In genomic region chr1:100622037-100622436, GRCh38 we compare ENCODE assay signal across 9 cellular contexts.
DNase-seq lines count a peak whose midpoint lies in the region; ATAC-seq, FAIRE-seq and TF ChIP-seq lines count a peak whose summit lies in the region.
"Had no signal": no experiment of that assay in that cellular context is flagged by ENCODE, and none has a peak within 500 bp of the region (broad histone marks: within the 10 kb centered on the region; RNA-seq: fewer than 3 reads in every experiment).

No MANE protein-coding gene starts in this region.

- no peak overlapping the region for H2BK12ac ChIP-seq in H1 (ENCODE audit: low read depth, low read length)

- 43 to 100% methylated on average over 1 of the region's 1 CpG for WGBS in H1 (ENCODE audit: extremely low coverage in 1 of 2, insufficient coverage in 1 of 2, insufficient read length in 1 of 2, insufficient replicate concordance in 2 of 2, low coverage in 1 of 2, low lambda C conversion rate in 2 of 2, missing lambda C conversion rate in 1 of 2), 2 experiments

- DNase-seq in BJ (ENCODE audit: low read depth) (peak; percentile 93), Karpas-422 (peak; percentile 34), H1 (ENCODE audit: low read depth in 1 of 2, low spot score in 2 of 2) (no peak), mucosa of descending colon (no peak), NCI-H1048 (lab: John Stamatoyannopoulos, UW) (no peak), GM12891 (ENCODE audit: insufficient read length, low spot score) (no peak), NCI-H1417 treated with DMSO at 0.1 percent for 48 hours (lab: John Stamatoyannopoulos, UW) (no peak)
- DNase-seq: activated CD4-positive, alpha-beta T cell treated with anti-CD3 and anti-CD28 coated beads, Interleukin-2, amount 10 ng/mL, durations not matched to agents 7 days and 5 days had no signal

- FAIRE-seq in H1 (lab: Jason Lieb, UNC), result peak; percentile 80
- no peak for FAIRE-seq in GM12891 (lab: Jason Lieb, UNC)

- H3K27me3 ChIP-seq in BJ (ENCODE audit: control insufficient read depth, insufficient read depth, low read length) (no peaks in the 10 kb centered on the region), Karpas-422 (ENCODE audit: low read length) (no peaks in the 10 kb centered on the region), H1 (replicated peaks in 1 of 4; ENCODE audit: control insufficient read depth in 3 of 4, extremely low read depth in 1 of 4, insufficient read depth in 3 of 4, low read length in 3 of 4) (no peaks in the 10 kb centered on the region)

- CTCF ChIA-PET in BJ (lab: Yijun Ruan, JAX), result interaction anchor here (1.8 kb wide), 3 partner anchors 10 to 246 kb away, joined by 6 to 7 read pairs (median 6); no protein-coding TSS in a partner anchor
- CTCF ChIA-PET in H1 (lab: Charles Lee; ENCODE audit: partially characterized antibody), result interaction anchor here (0.6 to 1.4 kb wide), 2 partner anchors 24 to 242 kb away, joined by 3 to 4 read pairs; no protein-coding TSS in a partner anchor

- no peak overlapping the region for H3K4ac ChIP-seq in H1 (replicated peaks; ENCODE audit: insufficient read length, low read depth, low read length)

- ATAC-seq in mucosa of descending colon (peak; percentile 44), GM19455 (IDR thresholded peaks at IDR 0.05; ENCODE audit: unreplicated experiment) (no peak)

- H2AFZ ChIP-seq in Karpas-422 (ENCODE audit: low read length) (no peak overlapping the region), H1 (ENCODE audit: low read length) (peak overlapping the region; percentile 95; the same call in 1 of the 2 replicates)

- no peak overlapping the region for H2BK20ac ChIP-seq in H1 (ENCODE audit: low read length)

- no peak overlapping the region for H3K23ac ChIP-seq in H1 (ENCODE audit: insufficient read length)

- no peak overlapping the region for H4K91ac ChIP-seq in H1 (replicated peaks; ENCODE audit: insufficient read length, low read length)

- H3K9ac ChIP-seq in Karpas-422 (ENCODE audit: low read length), result no peak overlapping the region
- H3K9ac ChIP-seq in H1 (replicated peaks in 1 of 4; ENCODE audit: extremely low read depth in 1 of 4, low read depth in 3 of 4, low read length in 3 of 4), result no peak overlapping the region

- H3K4me1 ChIP-seq in Karpas-422 (ENCODE audit: low read length) (no peaks in the 10 kb centered on the region), H1 (replicated peaks in 1 of 4; ENCODE audit: control insufficient read depth in 3 of 4, insufficient read depth in 4 of 4, low read length in 3 of 4) (peaks cover 0 to 7% (median 1%) of the 10 kb centered on the region in 4 experiments; a peak in 1 of 7 replicates), mucosa of descending colon (ENCODE audit: low read depth) (no peaks in the 10 kb centered on the region)

- POLR2A ChIA-PET in BJ (lab: Charles Lee), result no interaction called here
- POLR2A ChIA-PET in H1 (lab: Charles Lee; ENCODE audit: partially characterized antibody), result no interaction called here

- TF ChIP-seq CTCF in BJ (IDR thresholded peaks at IDR 0.05; ENCODE audit: insufficient read depth, low read depth, low read length) (no peak), H1 (IDR thresholded peaks at IDR 0.05; ENCODE audit: control extremely low read depth in 1 of 3, insufficient read depth in 1 of 3, low read depth in 1 of 3, low read length in 3 of 3) (no peak), mucosa of descending colon (IDR thresholded peaks at IDR 0.05) (no peak)

- no peak overlapping the region for H2BK15ac ChIP-seq in H1 (ENCODE audit: low read length)

- H4K20me1 ChIP-seq in Karpas-422 (ENCODE audit: insufficient read depth, low read depth, low read length) (no peaks in the 10 kb centered on the region), H1 (replicated peaks in 1 of 2; ENCODE audit: control insufficient read depth in 1 of 2, insufficient read depth in 2 of 2, low read length in 2 of 2) (no peaks in the 10 kb centered on the region)

- no peak overlapping the region for H3K4me3 ChIP-seq in BJ (ENCODE audit: low read depth, low read length)
- no peak overlapping the region for H3K4me3 ChIP-seq in Karpas-422 (ENCODE audit: low read length)
- H3K4me3 ChIP-seq in H1 (ENCODE audit: extremely low read depth in 1 of 4, insufficient read depth in 2 of 4, low read depth in 3 of 4, low read length in 4 of 4), result no peak overlapping the region
- no peak overlapping the region for H3K4me3 ChIP-seq in mucosa of descending colon

- H3K36me3 ChIP-seq in BJ (ENCODE audit: control insufficient read depth, insufficient read depth, low read length), result no peaks in the 10 kb centered on the region
- H3K36me3 ChIP-seq in Karpas-422 (ENCODE audit: insufficient read depth, low read length), result no peaks in the 10 kb centered on the region
- no peaks in the 10 kb centered on the region for H3K36me3 ChIP-seq in H1 (ENCODE audit: control insufficient read depth in 2 of 4, insufficient read depth in 4 of 4, low read length in 3 of 4)
- no peaks in the 10 kb centered on the region for H3K36me3 ChIP-seq in mucosa of descending colon (ENCODE audit: low read depth)

- no peak overlapping the region for H3K14ac ChIP-seq in H1 (ENCODE audit: insufficient read length)

- H3K9me2 ChIP-seq in Karpas-422 (replicated peaks; ENCODE audit: insufficient read depth, low read length), result no peaks in the 10 kb centered on the region

- intact Hi-C loops in mucosa of descending colon (cut with DNase I, micrococcal nuclease), result no loop called here

- H3K56ac ChIP-seq in H1 (replicated peaks; ENCODE audit: insufficient read length, low read depth, low read length), result no peak overlapping the region

- H3K79me2 ChIP-seq in Karpas-422 (ENCODE audit: low read length) (no peaks in the 10 kb centered on the region), H1 (ENCODE audit: control insufficient read depth in 1 of 2, insufficient read depth in 2 of 2, low read length in 2 of 2) (no peaks in the 10 kb centered on the region)

- no peak overlapping the region for H2BK5ac ChIP-seq in H1 (ENCODE audit: low read depth, low read length)

- no peak overlapping the region for H2BK120ac ChIP-seq in H1 (replicated peaks; ENCODE audit: low read depth, low read length)

- H3K27ac ChIP-seq in Karpas-422 (ENCODE audit: low read length), result no peak overlapping the region
- no peak overlapping the region for H3K27ac ChIP-seq in H1 (ENCODE audit: low read depth, low read length)

- H4K8ac ChIP-seq in H1 (ENCODE audit: extremely low read depth, insufficient read depth, low read length), result no peak overlapping the region

- H3K4me2 ChIP-seq in Karpas-422 (ENCODE audit: low read depth, low read length, poor library complexity, severe bottlenecking) (no peak overlapping the region), H1 (ENCODE audit: insufficient read depth in 1 of 2, low read depth in 2 of 2, low read length in 2 of 2) (no peak overlapping the region)

- TF ChIP-seq POLR2A in H1 (IDR thresholded peaks at IDR 0.05; ENCODE audit: control extremely low read depth in 1 of 2, low read depth in 2 of 2, low read length in 2 of 2) (no peak), GM12891 (IDR thresholded peaks at IDR 0.05; ENCODE audit: low read depth, low read length) (no peak)

- no peaks in the 10 kb centered on the region for H3K79me1 ChIP-seq in H1 (ENCODE audit: low read depth, low read length)

- no peak overlapping the region for H4K5ac ChIP-seq in H1 (ENCODE audit: insufficient read length, low read depth, low read length)

- H3K9me3 ChIP-seq in Karpas-422 (ENCODE audit: low read length) (no peaks in the 10 kb centered on the region), H1 (ENCODE audit: insufficient read depth in 2 of 2, low read depth in 1 of 2, low read length in 1 of 2) (no peaks in the 10 kb centered on the region), mucosa of descending colon (no peaks in the 10 kb centered on the region)

- H3K18ac ChIP-seq in H1 (ENCODE audit: extremely low read depth, low read length), result no peak overlapping the region

- TF ChIP-seq RAD21 in H1 (IDR thresholded peaks at IDR 0.05 in 1 of 2, conservative IDR thresholded peaks at IDR 0.05 in 1 of 2; ENCODE audit: low read depth in 2 of 2, low read length in 2 of 2), result no peak

- TF ChIP-seq EP300 in H1 (IDR thresholded peaks at IDR 0.05; ENCODE audit: borderline replicate concordance in 1 of 2, low read depth in 2 of 2, low read length in 2 of 2), result no peak

- no peak overlapping the region for H2AK5ac ChIP-seq in H1 (ENCODE audit: low read depth, low read length)

- no peaks in the 10 kb centered on the region; the same call in 1 of the 2 replicates for H3K23me2 ChIP-seq in H1 (ENCODE audit: low read depth, low read length)

TF ChIP-seq in H1, 55 proteins besides CTCF, POLR2A, EP300 and RAD21:
- TF ChIP-seq CEBPB (IDR thresholded peaks at IDR 0.05; ENCODE audit: low read depth, low read length) (peak; percentile 85), CBX8 (IDR thresholded peaks at IDR 0.05; ENCODE audit: borderline replicate concordance, low read depth, low read length) (no peak)
TF ChIP-seq in H1: peak in this region for 1.

TF ChIP-seq in GM12891, 5 proteins besides CTCF, POLR2A, EP300 and RAD21:
- TF ChIP-seq SPI1 (IDR thresholded peaks at IDR 0.05; ENCODE audit: low read depth, low read length) (no peak), TAF1 (IDR thresholded peaks at IDR 0.05; ENCODE audit: low read depth, low read length) (no peak), POLR2AphosphoS5 (IDR thresholded peaks at IDR 0.05; ENCODE audit: low read depth, low read length) (no peak), POU2F2 (IDR thresholded peaks at IDR 0.05; ENCODE audit: low read depth, low read length) (no peak), PAX5 (IDR thresholded peaks at IDR 0.05; ENCODE audit: insufficient read depth, low read length, severe bottlenecking) (no peak)

Comparison
In these comparisons a context has a peak if more than half of its experiments do, and no peak if none do; other contexts are left out.
1. DNase-seq: peak in BJ (single experiment) and Karpas-422 (single experiment); none in H1 (0 of 2), mucosa of descending colon (0 of 3), NCI-H1048 (single experiment), GM12891 (single experiment) and NCI-H1417 treated with DMSO at 0.1 percent for 48 hours (single experiment).